ENCODE assay signal across 8 cellular contexts in genomic region chr5:74684900-74685851, GRCh38. TPM values are rescaled to one million over a fixed set of nuclear protein-coding genes. Genes with fewer than 3 reads are reported as not detected.
A peak's percentile ranks its signal among the peaks of the same experiment; 100 is the strongest.
DNase-seq lines count a peak whose midpoint lies in the region; ATAC-seq and TF ChIP-seq lines count a peak whose summit lies in the region.

Gene HEXB (plus strand): TSS chr5:74685233. CDS start chr5:74685261, 28 bp downstream.

- POLR2A ChIA-PET in BJ (lab: Charles Lee): no interaction called here
- POLR2A ChIA-PET in activated CD4-positive, alpha-beta memory T cell treated with anti-CD3 and anti-CD28 coated beads, Interleukin-2, amount 10 ng/mL, durations not matched to agents 7 days and 5 days (lab: Charles Lee): interaction anchor here (0.9 to 1.7 kb wide), 4 partner anchors 9 to 78 kb away, joined by 3 to 7 read pairs (median 4); no protein-coding TSS in a partner anchor

- CTCF ChIA-PET in BJ (lab: Yijun Ruan, JAX): interaction anchor here (0.8 to 2.0 kb wide), 4 partner anchors 11 to 21 kb away, joined by 3 to 7 read pairs (median 4); no protein-coding TSS in a partner anchor
- CTCF ChIA-PET in activated CD4-positive, alpha-beta memory T cell treated with anti-CD3 and anti-CD28 coated beads, Interleukin-2, amount 10 ng/mL, durations not matched to agents 7 days and 5 days (lab: Charles Lee): interaction anchor here (0.6 to 1.1 kb wide), 2 partner anchors 45 to 783 kb away, joined by 3 read pairs; partner anchors contain the start of gene ENC1

- no peaks in the 10 kb centered on the region for H3K9me3 ChIP-seq in duodenal mucosa (ENCODE audit: control insufficient read depth in 1 of 2, low read length in 2 of 2)

- H3K27me3 Mint-ChIP-seq in activated CD4-positive, alpha-beta memory T cell treated with anti-CD3 and anti-CD28 coated beads, Interleukin-2, amount 10 ng/mL, durations not matched to agents 7 days and 5 days: peaks cover 10% of the 10 kb centered on the region

- H3K4me3 ChIP-seq in BJ (ENCODE audit: low read depth, low read length): peak within 1 kb of the TSS; percentile 86
- H3K4me3 ChIP-seq in duodenal mucosa (ENCODE audit: low read depth in 1 of 2, low read length in 2 of 2): peak within 1 kb of the TSS; percentile 74 to 91
- peak within 1 kb of the TSS; percentile 86 for H3K4me3 ChIP-seq in lower leg skin (ENCODE audit: low read depth, poor library complexity, severe bottlenecking)

- H3K36me3 Mint-ChIP-seq in activated CD4-positive, alpha-beta memory T cell treated with anti-CD3 and anti-CD28 coated beads, Interleukin-2, amount 10 ng/mL, durations not matched to agents 7 days and 5 days (ENCODE audit: low read depth): peaks cover 17% of the 10 kb centered on the region

- peak within 1 kb of the TSS; percentile 85 to 86 for H3K9ac ChIP-seq in duodenal mucosa (ENCODE audit: low read depth in 1 of 2, low read length in 2 of 2)

- TF ChIP-seq CTCF in BJ (IDR thresholded peaks at IDR 0.05; ENCODE audit: insufficient read depth, low read depth, low read length): no peak
- TF ChIP-seq CTCF in lower leg skin (IDR thresholded peaks at IDR 0.05): no peak

- 5 to 9% methylated on average over 41 to 66 of the region's 78 CpGs for WGBS in lower leg skin, 2 donors

- H3K27ac Mint-ChIP-seq in activated CD4-positive, alpha-beta memory T cell treated with anti-CD3 and anti-CD28 coated beads, Interleukin-2, amount 10 ng/mL, durations not matched to agents 7 days and 5 days: peak within 1 kb of the TSS; percentile 56

- H3K27me3 ChIP-seq in BJ (ENCODE audit: control insufficient read depth, insufficient read depth, low read length): no peaks in the 10 kb centered on the region
- no peaks in the 10 kb centered on the region for H3K27me3 ChIP-seq in duodenal mucosa (ENCODE audit: control insufficient read depth in 1 of 2, insufficient read depth in 2 of 2, low read length in 2 of 2)

- peaks cover 17 to 18% of the 10 kb centered on the region in 2 donors for H3K4me1 ChIP-seq in duodenal mucosa (ENCODE audit: control insufficient read depth in 1 of 2, insufficient read depth in 2 of 2, low read length in 2 of 2)

- peak within 1 kb of the TSS; percentile 71 for H3K27ac ChIP-seq in duodenal mucosa (ENCODE audit: low read depth, low read length)

- peak; percentile 82 for ATAC-seq in GM18909 (IDR thresholded peaks at IDR 0.05; ENCODE audit: poor library complexity, unreplicated experiment)
- ATAC-seq in HG03139 (IDR thresholded peaks at IDR 0.05; ENCODE audit: unreplicated experiment): peak; percentile 82

- no peaks in the 10 kb centered on the region; the same call in none of the 2 replicates for H3K36me3 ChIP-seq in BJ (ENCODE audit: control insufficient read depth, insufficient read depth, low read length)
- H3K36me3 ChIP-seq in duodenal mucosa (ENCODE audit: control insufficient read depth in 1 of 2, insufficient read depth in 2 of 2, low read length in 2 of 2): peaks cover 0 to 5% of the 10 kb centered on the region in 2 donors

- DNase-seq in BJ (ENCODE audit: low read depth): no peak
- peak; percentile 94 for DNase-seq in NCI-H69 (lab: John Stamatoyannopoulos, UW)
- peak; percentile 88 for DNase-seq in activated CD4-positive, alpha-beta memory T cell treated with anti-CD3 and anti-CD28 coated beads, Interleukin-2, amount 10 ng/mL, durations not matched to agents 7 days and 5 days
- peak; percentile 88 to 98 for DNase-seq in lower leg skin (ENCODE audit: low spot score in 2 of 2)
- DNase-seq in stimulated activated CD4-positive, alpha-beta T cell treated with anti-CD3 and anti-CD28 coated beads, Interleukin-4, amount 100 ng/mL, for 4 hours: peak; percentile 83 to 86

- peak in 1 of 2 donors; percentile 32 for TF ChIP-seq POLR2A in lower leg skin (IDR thresholded peaks at IDR 0.05)

- H3K4me1 Mint-ChIP-seq in activated CD4-positive, alpha-beta memory T cell treated with anti-CD3 and anti-CD28 coated beads, Interleukin-2, amount 10 ng/mL, durations not matched to agents 7 days and 5 days: peaks cover 26% of the 10 kb centered on the region

- intact Hi-C loops in lower leg skin (cut with DNase I; ENCODE audit: low total_unique reads): no loop called here

- H3K4me3 Mint-ChIP-seq in activated CD4-positive, alpha-beta memory T cell treated with anti-CD3 and anti-CD28 coated beads, Interleukin-2, amount 10 ng/mL, durations not matched to agents 7 days and 5 days: peak within 1 kb of the TSS; percentile 79

- H3K9me3 Mint-ChIP-seq in activated CD4-positive, alpha-beta memory T cell treated with anti-CD3 and anti-CD28 coated beads, Interleukin-2, amount 10 ng/mL, durations not matched to agents 7 days and 5 days: no peaks in the 10 kb centered on the region

RNA-seq across cellular contexts. Expression of gene HEXB, which starts in this region (rescaled TPM):
- polyA plus RNA-seq in BJ (2011; rRNA removed): 71.0 and 175 TPM in 2 replicates
- 59.5 and 61.8 TPM in 2 replicates for polyA minus RNA-seq in BJ (2011; rRNA and poly(A)+ RNA removed)
- total RNA-seq in activated CD4-positive, alpha-beta memory T cell treated with anti-CD3 and anti-CD28 coated beads, Interleukin-2, amount 10 ng/mL, durations not matched to agents 7 days and 5 days: 10 to 100 TPM; 86.7 to 87.6 TPM
- total RNA-seq in lower leg skin: 100 to 1,000 TPM in 2 of 4 donors, 10 to 100 TPM in 2; 66.2 to 134 (median 93.9) TPM
